ENCODE assay signal across 8 cellular contexts in genomic region chr10:53601260-53601875, GRCh38.
DNase-seq lines count a peak whose midpoint lies in the region; ATAC-seq, FAIRE-seq and TF ChIP-seq lines count a peak whose summit lies in the region.

No MANE protein-coding gene starts in this region.

- no peaks in the 10 kb centered on the region for H3K9me3 Mint-ChIP-seq in glutamatergic neuron (ENCODE audit: unreplicated experiment)

- no peaks in the 10 kb centered on the region for H3K36me3 Mint-ChIP-seq in glutamatergic neuron (ENCODE audit: unreplicated experiment)

- FAIRE-seq in D721Med (lab: Jason Lieb, UNC) = peak; percentile 86

- H3K27me3 ChIP-seq in testis = no peaks in the 10 kb centered on the region

- no peak overlapping the region for H3K4me3 Mint-ChIP-seq in glutamatergic neuron (ENCODE audit: unreplicated experiment)

- H3K4me1 Mint-ChIP-seq in glutamatergic neuron (ENCODE audit: low read depth, unreplicated experiment) = peaks cover 11% of the 10 kb centered on the region

- no peaks in the 10 kb centered on the region for H3K4me1 ChIP-seq in testis

- peak; percentile 86 for ATAC-seq in GM21367 (IDR thresholded peaks at IDR 0.05; ENCODE audit: unreplicated experiment)
- ATAC-seq in GM21576 (IDR thresholded peaks at IDR 0.05; ENCODE audit: unreplicated experiment) = no peak

- no peaks in the 10 kb centered on the region for H3K36me3 ChIP-seq in testis (ENCODE audit: low read depth, missing control alignments)

- WGBS in testis, 2 donors = 18% methylated on average over 11 of the region's 11 CpGs

- no peak overlapping the region for H3K27ac ChIP-seq in testis

- no peak for TF ChIP-seq POLR2A in testis (IDR thresholded peaks at IDR 0.05)

- no peaks in the 10 kb centered on the region for H3K9me3 ChIP-seq in testis

- no peaks in the 10 kb centered on the region for H3K27me3 Mint-ChIP-seq in glutamatergic neuron (ENCODE audit: unreplicated experiment)

- no peak overlapping the region for H3K27ac Mint-ChIP-seq in glutamatergic neuron (ENCODE audit: unreplicated experiment)

- no peak overlapping the region for H3K4me3 ChIP-seq in testis

- TF ChIP-seq CTCF in D721Med (IDR thresholded peaks at IDR 0.05; ENCODE audit: insufficient read depth, missing control alignments) (peak; percentile 93), LNCAP (IDR thresholded peaks at IDR 0.05) (peak; percentile 92), glutamatergic neuron (IDR thresholded peaks at IDR 0.05; ENCODE audit: partially characterized antibody, unreplicated experiment) (peak; percentile 84), testis (IDR thresholded peaks at IDR 0.05) (peak; percentile 42 to 69 (median 49))

- DNase-seq in D721Med (ENCODE audit: insufficient read length, low spot score) (no peak), SW480 (ENCODE audit: low spot score) (peak; percentile 34), glutamatergic neuron (no peak), testis (no peak)
- no peak for DNase-seq in activated CD4-positive, alpha-beta T cell treated with anti-CD3 and anti-CD28 coated beads for 4 hours

- intact Hi-C loops in testis (cut with DNase I; ENCODE audit: low total_unique reads) = no loop called here
